Comparison of ENCODE assay signal across 24 cellular contexts in genomic region chr21:46597896-46598343, GRCh38. TPM values are rescaled to one million over a fixed set of nuclear protein-coding genes. Genes with fewer than 3 reads are reported as not detected.
DNase-seq lines count a peak whose midpoint lies in the region; ATAC-seq, FAIRE-seq and TF ChIP-seq lines count a peak whose summit lies in the region.
"Had no signal": no experiment of that assay in that cellular context is flagged by ENCODE, and none has a peak within 500 bp of the region (broad histone marks: within the 10 kb centered on the region; RNA-seq: fewer than 3 reads in every experiment).

No MANE protein-coding gene starts in this region.

- no peaks in the 10 kb centered on the region for H3K4me1 ChIP-seq in A549
- peaks cover 10 to 34% of the 10 kb centered on the region in 2 donors for H3K4me1 ChIP-seq in neuronal stem cell (ENCODE audit: control insufficient read depth in 2 of 2, insufficient read depth in 1 of 2, low read depth in 1 of 2, low read length in 2 of 2)

- no peaks in the 10 kb centered on the region for H3K79me1 ChIP-seq in neuronal stem cell (ENCODE audit: low read depth, low read length)

- peak overlapping the region; percentile 75 for H3K18ac ChIP-seq in neuronal stem cell (ENCODE audit: low read length)

- no peak overlapping the region for H3K4ac ChIP-seq in neuronal stem cell (ENCODE audit: low read length)

- H4K8ac ChIP-seq in neuronal stem cell (ENCODE audit: low read depth, low read length) = no peak overlapping the region

- DNase-seq in A549 (ENCODE audit: low read depth in 1 of 2, low spot score in 1 of 2) (no peak), GM20000 (ENCODE audit: low spot score) (peak; percentile 5), caudate nucleus (lab: John Stamatoyannopoulos, UW) (no peak), neuronal stem cell (ENCODE audit: low spot score) (no peak), posterior vena cava (ENCODE audit: low spot score) (no peak), UCSD-AML1 (lab: John Stamatoyannopoulos, UW; ENCODE audit: unreplicated experiment) (no peak), NCI-H1417 (lab: John Stamatoyannopoulos, UW) (no peak), NCI-H2196 (lab: John Stamatoyannopoulos, UW; ENCODE audit: unreplicated experiment) (no peak)
- DNase-seq: GDM1, GM23248, HCEC 1CT, NCI-H1105, NCI-H1694 treated with DMSO at 0.1 percent for 48 hours, NCI-H2081 treated with DMSO at 0.1 percent for 48 hours, NCI-H446 treated with DMSO at 0.1 percent for 48 hours, NCI-H526 treated with DMSO at 0.1 percent for 48 hours, OCI-M1 had no signal

- H2AK5ac ChIP-seq in neuronal stem cell (ENCODE audit: low read depth, low read length) = peak overlapping the region; percentile 91

- H2AFZ ChIP-seq in neuronal stem cell (ENCODE audit: low read length) = no peak overlapping the region

- no peak overlapping the region for H3K14ac ChIP-seq in neuronal stem cell (ENCODE audit: low read length)

- no peak overlapping the region for H4K91ac ChIP-seq in neuronal stem cell (ENCODE audit: low read depth, low read length, poor library complexity)

- WGBS in A549 (ENCODE audit: missing lambda C conversion rate) = 91% methylated on average over 18 of the region's 20 CpGs
- no CpG with 5 or more reads among the region's 20 CpGs for WGBS in neuronal stem cell (ENCODE audit: extremely low coverage in 2 of 2, insufficient read length in 2 of 2, insufficient replicate concordance in 1 of 2), 2 donors

- no peak overlapping the region for H3K23ac ChIP-seq in neuronal stem cell (ENCODE audit: low read depth, low read length, poor library complexity)

- H3K36me3 ChIP-seq in neuronal stem cell (replicated peaks in 1 of 2; ENCODE audit: control insufficient read depth in 2 of 2, insufficient read depth in 2 of 2, low read length in 2 of 2) = no peaks in the 10 kb centered on the region
- H3K36me3 ChIP-seq: SJSA1 had no signal

- H2BK120ac ChIP-seq in neuronal stem cell (ENCODE audit: low read depth, low read length) = no peak overlapping the region

- no peak for TF ChIP-seq POLR2A in A549 (IDR thresholded peaks at IDR 0.05; ENCODE audit: low read length)

- POLR2A ChIA-PET in A549 (lab: Yijun Ruan, JAX) = no interaction called here

- ATAC-seq in A549 = no peak

- no peak overlapping the region for H2BK5ac ChIP-seq in neuronal stem cell (ENCODE audit: low read length)

- FAIRE-seq in A549 (lab: Jason Lieb, UNC) = no peak
- FAIRE-seq: A204.1, RCC 7860 had no signal

- no peak for TF ChIP-seq EP300 in A549 (IDR thresholded peaks at IDR 0.05)

- H3K4me2 ChIP-seq in A549 = no peak overlapping the region
- H3K4me2 ChIP-seq in neuronal stem cell (ENCODE audit: insufficient read depth, low read length, poor library complexity, severe bottlenecking) = no peak overlapping the region
- H3K4me2 ChIP-seq: KMS-11 had no signal

- H3K9me3 ChIP-seq in A549 (no peaks in the 10 kb centered on the region), neuronal stem cell (replicated peaks in 1 of 2; ENCODE audit: control insufficient read depth in 2 of 2, insufficient read depth in 1 of 2, low read depth in 1 of 2, low read length in 2 of 2) (peaks cover 2 to 31% of the 10 kb centered on the region in 2 donors)
- H3K9me3 ChIP-seq: SJSA1 had no signal

- H3K4me3 ChIP-seq in A549 (no peak overlapping the region), neuronal stem cell (ENCODE audit: low read length in 2 of 2) (no peak overlapping the region)
- H3K4me3 ChIP-seq: GM23248, SJSA1 had no signal

- H3K27ac ChIP-seq in A549 = no peak overlapping the region
- H3K27ac ChIP-seq in caudate nucleus (ENCODE audit: low read depth, low read length) = peak overlapping the region; percentile 19
- H3K27ac ChIP-seq in neuronal stem cell (replicated peaks; ENCODE audit: low read length) = no peak overlapping the region
- H3K27ac ChIP-seq: GM23248, HL-60, KMS-11, SJSA1 had no signal

- H2BK12ac ChIP-seq in neuronal stem cell (ENCODE audit: low read length) = peak overlapping the region; percentile 33

- peak overlapping the region; percentile 60 for H2BK15ac ChIP-seq in neuronal stem cell (ENCODE audit: low read length)

- TF ChIP-seq CTCF in A549 (IDR thresholded peaks at IDR 0.05) (no peak), GM20000 (IDR thresholded peaks at IDR 0.05; ENCODE audit: extremely low read depth, missing control alignments) (no peak)

- CTCF ChIA-PET in A549 (lab: Yijun Ruan, JAX) = interaction anchor here (0.6 kb wide), 1 partner anchor 13 kb away, joined by 3 read pairs; no protein-coding TSS in a partner anchor

- H3K27me3 ChIP-seq in neuronal stem cell (ENCODE audit: control insufficient read depth in 3 of 3, insufficient read depth in 3 of 3, low read depth in 1 of 3, low read length in 3 of 3) = no peaks in the 10 kb centered on the region
- H3K27me3 ChIP-seq: SJSA1 had no signal

- intact Hi-C loops in posterior vena cava (cut with DNase I) = no loop called here

- TF ChIP-seq RAD21 in A549 (conservative IDR thresholded peaks at IDR 0.05 in 1 of 2, IDR thresholded peaks at IDR 0.05 in 1 of 2) = no peak

- H3K9ac ChIP-seq in neuronal stem cell (ENCODE audit: low read depth, low read length, poor library complexity) = no peak overlapping the region
- H3K9ac ChIP-seq: KMS-11 had no signal

TF ChIP-seq in A549, 52 proteins besides CTCF, POLR2A, EP300 and RAD21:
- TF ChIP-seq, protein P1, sequence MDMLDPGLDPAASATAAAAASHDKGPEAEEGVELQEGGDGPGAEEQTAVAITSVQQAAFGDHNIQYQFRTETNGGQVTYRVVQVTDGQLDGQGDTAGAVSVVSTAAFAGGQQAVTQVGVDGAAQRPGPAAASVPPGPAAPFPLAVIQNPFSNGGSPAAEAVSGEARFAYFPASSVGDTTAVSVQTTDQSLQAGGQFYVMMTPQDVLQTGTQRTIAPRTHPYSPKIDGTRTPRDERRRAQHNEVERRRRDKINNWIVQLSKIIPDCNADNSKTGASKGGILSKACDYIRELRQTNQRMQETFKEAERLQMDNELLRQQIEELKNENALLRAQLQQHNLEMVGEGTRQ (IDR thresholded peaks at IDR 0.05) = 0 out of 2 replicates have a peak, but pooled peaks have one; percentile 28
- TF ChIP-seq E2F6 (IDR thresholded peaks at IDR 0.05; ENCODE audit: borderline replicate concordance, low read depth) = no peak
- no peak for TF ChIP-seq BHLHE40 (IDR thresholded peaks at IDR 0.05; ENCODE audit: low read depth, low read length)
- TF ChIP-seq, protein P2, sequence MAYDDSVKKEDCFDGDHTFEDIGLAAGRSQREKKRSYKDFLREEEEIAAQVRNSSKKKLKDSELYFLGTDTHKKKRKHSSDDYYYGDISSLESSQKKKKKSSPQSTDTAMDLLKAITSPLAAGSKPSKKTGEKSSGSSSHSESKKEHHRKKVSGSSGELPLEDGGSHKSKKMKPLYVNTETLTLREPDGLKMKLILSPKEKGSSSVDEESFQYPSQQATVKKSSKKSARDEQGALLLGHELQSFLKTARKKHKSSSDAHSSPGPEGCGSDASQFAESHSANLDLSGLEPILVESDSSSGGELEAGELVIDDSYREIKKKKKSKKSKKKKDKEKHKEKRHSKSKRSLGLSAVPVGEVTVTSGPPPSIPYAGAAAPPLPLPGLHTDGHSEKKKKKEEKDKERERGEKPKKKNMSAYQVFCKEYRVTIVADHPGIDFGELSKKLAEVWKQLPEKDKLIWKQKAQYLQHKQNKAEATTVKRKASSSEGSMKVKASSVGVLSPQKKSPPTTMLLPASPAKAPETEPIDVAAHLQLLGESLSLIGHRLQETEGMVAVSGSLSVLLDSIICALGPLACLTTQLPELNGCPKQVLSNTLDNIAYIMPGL (CRISPR knock-in tag; IDR thresholded peaks at IDR 0.05; ENCODE audit: borderline replicate concordance) = no peak
- no peak for TF ChIP-seq FOSL2 (IDR thresholded peaks at IDR 0.05)
- TF ChIP-seq FOSL2 (CRISPR knock-in tag; IDR thresholded peaks at IDR 0.05) = no peak
- no peak for TF ChIP-seq KDM5A (IDR thresholded peaks at IDR 0.05)

RNA-seq across cellular contexts. Expression of gene S100B, which starts 7.0 kb away (rescaled TPM):
- polyA plus RNA-seq in A549 (2011; rRNA removed) (not detected in 2 replicates), A549 (2017; fragmentation: RNase III; extraction: RNeasy Plus Mini Kit Qiagen cat#74134 plus additional on column Dnase treatment) (not detected in 3 replicates)
- polyA plus RNA-seq in A549 (2012; cell fraction: cytosol; rRNA removed) = not detected in 2 replicates
- polyA plus RNA-seq in A549 (2012; cell fraction: nucleus; rRNA removed) = not detected in 2 replicates
- not detected in 2 replicates for polyA minus RNA-seq in A549 (2011; rRNA and poly(A)+ RNA removed)
- 1.1 TPM for polyA plus RNA-seq in neuronal stem cell (2013, experiment 1 of 2)
- 0.96 TPM for polyA plus RNA-seq in neuronal stem cell (2013, experiment 2 of 2)
- total RNA-seq in posterior vena cava = 1 to 10 TPM; 2.0 to 4.2 TPM
- total RNA-seq: B cell, GM23248, HT-29, SJSA1 had no signal
- polyA plus RNA-seq: GM23248 had no signal

RNA-seq across cellular contexts. Expression of gene PRMT2, which starts 37.6 kb away (rescaled TPM):
- polyA plus RNA-seq in A549 (2011; rRNA removed) (64.1 and 69.2 TPM in 2 replicates), A549 (2017; fragmentation: RNase III; extraction: RNeasy Plus Mini Kit Qiagen cat#74134 plus additional on column Dnase treatment) (68.8 to 75.3 TPM (median 75.1 TPM) in 3 replicates)
- 92.9 and 109 TPM in 2 replicates for polyA plus RNA-seq in A549 (2012; cell fraction: cytosol; rRNA removed)
- 63.8 and 71.4 TPM in 2 replicates for polyA plus RNA-seq in A549 (2012; cell fraction: nucleus; rRNA removed)
- 38.9 and 46.1 TPM in 2 replicates for polyA minus RNA-seq in A549 (2011; rRNA and poly(A)+ RNA removed)
- polyA plus RNA-seq in neuronal stem cell (2013, experiment 1 of 2) = 60.6 TPM
- 61.2 TPM for polyA plus RNA-seq in neuronal stem cell (2013, experiment 2 of 2)
- 10 to 100 TPM; 91.3 to 93.0 TPM for total RNA-seq in posterior vena cava
